1 cellular context compared by ENCODE assay signal in genomic region chr17:76492989-76493501, GRCh38.
TF ChIP-seq lines count a peak whose summit lies in the region.

No MANE protein-coding gene starts in this region.

TF ChIP-seq in HepG2, 621 proteins besides CTCF, POLR2A, EP300 and RAD21 (continued from another document):
- no peak for TF ChIP-seq ZNF30 (CRISPR knock-in tag; IDR thresholded peaks at IDR 0.05)
- TF ChIP-seq SPEN (CRISPR knock-in tag; IDR thresholded peaks at IDR 0.05; ENCODE audit: low read depth) = peak; percentile 15; the same call in 1 of the 2 replicates
- TF ChIP-seq ZFP1 (CRISPR knock-in tag; IDR thresholded peaks at IDR 0.05) = no peak
- TF ChIP-seq SNAPC5 (CRISPR knock-in tag; IDR thresholded peaks at IDR 0.05; ENCODE audit: borderline replicate concordance) = no peak
- no peak; the same call in 1 of the 2 replicates for TF ChIP-seq ZNF547 (CRISPR knock-in tag; IDR thresholded peaks at IDR 0.05)
- no peak for TF ChIP-seq NFKBIZ (CRISPR knock-in tag; IDR thresholded peaks at IDR 0.05)
- TF ChIP-seq SCMH1 (CRISPR knock-in tag; IDR thresholded peaks at IDR 0.05; ENCODE audit: borderline replicate concordance) = no peak
- TF ChIP-seq HMGXB3 (CRISPR knock-in tag; IDR thresholded peaks at IDR 0.05; ENCODE audit: borderline replicate concordance) = peak; percentile 54; the same call in 1 of the 2 replicates
- peak; percentile 54 for TF ChIP-seq ELF1 (CRISPR knock-in tag; IDR thresholded peaks at IDR 0.05)
- TF ChIP-seq SAP130 (CRISPR knock-in tag; IDR thresholded peaks at IDR 0.05; ENCODE audit: low read depth) = peak; percentile 76
- no peak for TF ChIP-seq ZNF275 (CRISPR knock-in tag; IDR thresholded peaks at IDR 0.05; ENCODE audit: borderline replicate concordance)
- TF ChIP-seq ZNF687 (CRISPR knock-in tag; IDR thresholded peaks at IDR 0.05) = peak; percentile 73
- no peak for TF ChIP-seq SNAPC2 (CRISPR knock-in tag; IDR thresholded peaks at IDR 0.05)
- TF ChIP-seq ZNF513 (CRISPR knock-in tag; conservative IDR thresholded peaks at IDR 0.05) = no peak
- peak; percentile 26; the same call in 1 of the 2 replicates for TF ChIP-seq SMAD1 (CRISPR knock-in tag; IDR thresholded peaks at IDR 0.05; ENCODE audit: borderline replicate concordance, low read depth)
- TF ChIP-seq NFKB2 (CRISPR knock-in tag; IDR thresholded peaks at IDR 0.05; ENCODE audit: borderline replicate concordance) = 0 out of 2 replicates have a peak, but pooled peaks have one; percentile 43
- no peak for TF ChIP-seq ZNF558 (CRISPR knock-in tag; IDR thresholded peaks at IDR 0.05; ENCODE audit: borderline replicate concordance)
- no peak for TF ChIP-seq RNF2 (conservative IDR thresholded peaks at IDR 0.05; ENCODE audit: low read depth)
- no peak for TF ChIP-seq FOSL1 (CRISPR knock-in tag; IDR thresholded peaks at IDR 0.05; ENCODE audit: borderline replicate concordance)
- no peak for TF ChIP-seq ZNF614 (CRISPR knock-in tag; IDR thresholded peaks at IDR 0.05; ENCODE audit: borderline replicate concordance)
- 0 out of 4 replicates have a peak, but pooled peaks of 1 of the 2 experiments have one; percentile 9 for TF ChIP-seq REST (IDR thresholded peaks at IDR 0.05; ENCODE audit: borderline replicate concordance in 1 of 2, low read depth in 1 of 2, low read length in 2 of 2)
- TF ChIP-seq ZNF776 (CRISPR knock-in tag; IDR thresholded peaks at IDR 0.05) = no peak
- TF ChIP-seq ZBTB37 (CRISPR knock-in tag; IDR thresholded peaks at IDR 0.05) = no peak
- 0 out of 2 replicates have a peak, but pooled peaks have one; percentile 20 for TF ChIP-seq PAXIP1 (CRISPR knock-in tag; conservative IDR thresholded peaks at IDR 0.05)
- TF ChIP-seq ZNF329 (CRISPR knock-in tag; IDR thresholded peaks at IDR 0.05; ENCODE audit: low read depth) = no peak
